Comparison of ENCODE assay signal across 1 cellular context in genomic region chr13:74129500-74130144, GRCh38.
TF ChIP-seq lines count a peak whose summit lies in the region.

No MANE protein-coding gene starts in this region.

TF ChIP-seq in HepG2, 621 proteins besides CTCF, POLR2A, EP300 and RAD21 (continued from another document):
- TF ChIP-seq PBX3 (CRISPR knock-in tag; IDR thresholded peaks at IDR 0.05; ENCODE audit: borderline replicate concordance) (no peak), FOXP4 (CRISPR knock-in tag; IDR thresholded peaks at IDR 0.05) (peak; percentile 37; the same call in 1 of the 2 replicates), BCL3 (CRISPR knock-in tag; IDR thresholded peaks at IDR 0.05) (no peak), NR2F2 (IDR thresholded peaks at IDR 0.05; ENCODE audit: borderline replicate concordance, low read depth) (0 out of 2 replicates have a peak, but pooled peaks have one; percentile 16), FOXP1 (IDR thresholded peaks at IDR 0.05) (no peak), FOXP1 (CRISPR knock-in tag; IDR thresholded peaks at IDR 0.05) (peak; percentile 30), CREM (IDR thresholded peaks at IDR 0.05) (no peak), CREM (CRISPR knock-in tag; IDR thresholded peaks at IDR 0.05) (no peak), ZBTB38 (CRISPR knock-in tag; IDR thresholded peaks at IDR 0.05) (no peak), ZNF331 (CRISPR knock-in tag; IDR thresholded peaks at IDR 0.05) (no peak), ZNF205 (CRISPR knock-in tag; IDR thresholded peaks at IDR 0.05) (no peak), ZBTB44 (CRISPR knock-in tag; IDR thresholded peaks at IDR 0.05) (no peak), ZNF713 (CRISPR knock-in tag; IDR thresholded peaks at IDR 0.05) (no peak), SIX4 (CRISPR knock-in tag; IDR thresholded peaks at IDR 0.05) (no peak), FOXK1 (CRISPR knock-in tag; IDR thresholded peaks at IDR 0.05; ENCODE audit: borderline replicate concordance, low read depth) (no peak), NR2F6 (IDR thresholded peaks at IDR 0.05) (peak; percentile 44; the same call in 1 of the 2 replicates), NR2F6 (CRISPR knock-in tag; IDR thresholded peaks at IDR 0.05) (no peak), SMAD1 (CRISPR knock-in tag; IDR thresholded peaks at IDR 0.05; ENCODE audit: borderline replicate concordance, low read depth) (no peak)
- TF ChIP-seq, protein P1, sequence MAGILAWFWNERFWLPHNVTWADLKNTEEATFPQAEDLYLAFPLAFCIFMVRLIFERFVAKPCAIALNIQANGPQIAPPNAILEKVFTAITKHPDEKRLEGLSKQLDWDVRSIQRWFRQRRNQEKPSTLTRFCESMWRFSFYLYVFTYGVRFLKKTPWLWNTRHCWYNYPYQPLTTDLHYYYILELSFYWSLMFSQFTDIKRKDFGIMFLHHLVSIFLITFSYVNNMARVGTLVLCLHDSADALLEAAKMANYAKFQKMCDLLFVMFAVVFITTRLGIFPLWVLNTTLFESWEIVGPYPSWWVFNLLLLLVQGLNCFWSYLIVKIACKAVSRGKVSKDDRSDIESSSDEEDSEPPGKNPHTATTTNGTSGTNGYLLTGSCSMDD (CRISPR knock-in tag; IDR thresholded peaks at IDR 0.05) = no peak
- TF ChIP-seq, protein P2, sequence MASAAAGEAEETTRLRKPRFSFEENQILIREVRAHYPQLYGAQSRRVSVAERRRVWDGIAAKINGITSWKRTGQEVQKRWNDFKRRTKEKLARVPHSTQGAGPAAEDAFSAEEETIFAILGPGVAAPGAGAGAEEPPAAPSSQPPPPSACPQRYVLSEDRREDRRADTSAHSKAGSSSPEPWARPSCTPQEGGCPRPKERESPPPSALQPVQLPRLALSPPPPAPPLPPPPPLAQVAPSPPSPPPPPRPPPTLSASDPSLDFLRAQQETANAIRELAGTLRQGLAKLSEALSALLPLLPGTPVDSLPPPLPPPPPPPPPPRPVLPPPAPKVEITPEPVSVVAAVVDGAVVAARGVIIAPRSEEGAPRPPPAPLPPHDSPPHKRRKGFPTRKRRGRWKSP (CRISPR knock-in tag; IDR thresholded peaks at IDR 0.05) = no peak
